In genomic region chr22:35592418-35592967, GRCh38 we compare ENCODE assay signal across 1 cellular context.
TF ChIP-seq lines count a peak whose summit lies in the region.

No MANE protein-coding gene starts in this region.

TF ChIP-seq in H1, 55 proteins besides CTCF, POLR2A, EP300 and RAD21:
- TF ChIP-seq CBX5 (IDR thresholded peaks at IDR 0.05; ENCODE audit: low read depth, low read length) (no peak), HDAC2 (IDR thresholded peaks at IDR 0.05; ENCODE audit: borderline replicate concordance in 1 of 2, low read depth in 2 of 2, low read length in 2 of 2) (no peak), BCL11A (IDR thresholded peaks at IDR 0.05; ENCODE audit: low read depth in 2 of 2, low read length in 2 of 2) (no peak), CTBP2 (IDR thresholded peaks at IDR 0.05; ENCODE audit: borderline replicate concordance, insufficient read depth, insufficient read length, low read length) (no peak), ZNF274 (IDR thresholded peaks at IDR 0.05; ENCODE audit: borderline replicate concordance, extremely low read depth, low read length) (no peak), KDM5A (IDR thresholded peaks at IDR 0.05; ENCODE audit: low read length) (no peak), SUZ12 (IDR thresholded peaks at IDR 0.05; ENCODE audit: low read length) (no peak), BACH1 (IDR thresholded peaks at IDR 0.05; ENCODE audit: low read length) (no peak), CBX8 (IDR thresholded peaks at IDR 0.05; ENCODE audit: borderline replicate concordance, low read depth, low read length) (no peak), BRCA1 (IDR thresholded peaks at IDR 0.05; ENCODE audit: low read depth, low read length) (no peak), SRF (IDR thresholded peaks at IDR 0.05; ENCODE audit: low read depth, low read length) (no peak), CHD2 (IDR thresholded peaks at IDR 0.05; ENCODE audit: low read length) (no peak)
TF ChIP-seq in H1: peak in this region for 0.
